ENCODE assay signal across 22 cellular contexts in the genomic region with DNA sequence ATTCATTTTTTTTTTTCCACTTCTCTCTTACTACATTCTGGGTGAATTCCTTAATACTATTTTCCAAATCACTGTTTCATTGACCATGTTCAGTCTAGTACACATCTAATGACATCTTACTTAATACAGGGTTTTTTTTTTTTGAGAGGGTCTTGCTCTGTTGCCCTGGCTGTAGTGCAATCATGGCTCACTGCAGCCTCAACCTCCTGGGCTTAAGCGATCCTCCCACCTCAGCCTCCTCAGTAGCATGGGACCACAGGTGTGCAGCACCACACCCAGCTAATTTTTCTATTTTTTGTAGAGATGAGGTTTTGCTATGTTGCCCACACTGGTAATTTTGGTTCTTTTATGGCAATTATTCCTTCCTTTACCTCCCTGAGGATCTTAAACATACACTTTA.
"Had no signal": no experiment of that assay in that cellular context is flagged by ENCODE, and none has a peak within 500 bp of the region (broad histone marks: within the 10 kb centered on the region; RNA-seq: fewer than 3 reads in every experiment).

No MANE protein-coding gene starts in this region.

- H3K9me3 ChIP-seq: ascending aorta, testis, transverse colon had no signal

- H3K4me1 ChIP-seq: testis had no signal

- H3K36me3 ChIP-seq: cardiac muscle cell, transverse colon had no signal

- H3K4me3 ChIP-seq: ascending aorta, cardiac muscle cell, coronary artery, dorsolateral prefrontal cortex, testis, transverse colon had no signal

- H3K9me3 Mint-ChIP-seq: activated T-helper 17 cell treated with anti-CD3 and anti-CD28 coated beads, Interleukin-2, amount 50 U/mL, for 72 hours had no signal

- DNase-seq: activated CD4-positive, alpha-beta T cell treated with anti-CD3 and anti-CD28 coated beads for 4 hours; activated CD4-positive, alpha-beta T cell treated with anti-CD3 and anti-CD28 coated beads, Interleukin-2, amount 50 U/mL, for 4 hours; activated naive CD8-positive, alpha-beta T cell treated with anti-CD3 and anti-CD28 coated beads for 36 hours; activated T-cell treated with anti-CD3 and anti-CD28 coated beads for 4 hours; dorsolateral prefrontal cortex; effector memory CD4-positive, alpha-beta T cell; left cardiac atrium; mesenchymal stem cell; posterior cingulate gyrus; right cardiac atrium; stimulated activated CD4-positive, alpha-beta T cell treated with anti-CD3 and anti-CD28 coated beads, Interleukin-2, amount 100 ng/mL, for 48 hours; stimulated activated naive CD4-positive, alpha-beta T cell treated with Interleukin-2 at 50 U/mL for 16 hours; testis; transverse colon had no signal

- H3K27ac ChIP-seq: ascending aorta, cardiac muscle cell, coronary artery, dorsolateral prefrontal cortex, testis, transverse colon had no signal

- ATAC-seq: activated T-helper 17 cell treated with anti-CD3 and anti-CD28 coated beads, Interleukin-2, amount 50 U/mL, for 72 hours; left cardiac atrium; right cardiac atrium had no signal

- H3K4me3 Mint-ChIP-seq: activated naive CD8-positive, alpha-beta T cell treated with anti-CD3 and anti-CD28 coated beads for 36 hours; activated T-helper 17 cell treated with anti-CD3 and anti-CD28 coated beads, Interleukin-2, amount 50 U/mL, for 72 hours; brain; nephron had no signal

- H3K27ac Mint-ChIP-seq: activated naive CD8-positive, alpha-beta T cell treated with anti-CD3 and anti-CD28 coated beads for 36 hours; activated T-helper 17 cell treated with anti-CD3 and anti-CD28 coated beads, Interleukin-2, amount 50 U/mL, for 72 hours; brain; nephron had no signal

- FAIRE-seq: frontal cortex, keratinocyte had no signal

- H3K27me3 Mint-ChIP-seq: activated naive CD8-positive, alpha-beta T cell treated with anti-CD3 and anti-CD28 coated beads for 36 hours; activated T-helper 17 cell treated with anti-CD3 and anti-CD28 coated beads, Interleukin-2, amount 50 U/mL, for 72 hours; brain had no signal

- H3K27me3 ChIP-seq: ascending aorta, cardiac muscle cell, dorsolateral prefrontal cortex, testis, transverse colon had no signal
